ENCODE assay signal across 8 cellular contexts in the genomic region with DNA sequence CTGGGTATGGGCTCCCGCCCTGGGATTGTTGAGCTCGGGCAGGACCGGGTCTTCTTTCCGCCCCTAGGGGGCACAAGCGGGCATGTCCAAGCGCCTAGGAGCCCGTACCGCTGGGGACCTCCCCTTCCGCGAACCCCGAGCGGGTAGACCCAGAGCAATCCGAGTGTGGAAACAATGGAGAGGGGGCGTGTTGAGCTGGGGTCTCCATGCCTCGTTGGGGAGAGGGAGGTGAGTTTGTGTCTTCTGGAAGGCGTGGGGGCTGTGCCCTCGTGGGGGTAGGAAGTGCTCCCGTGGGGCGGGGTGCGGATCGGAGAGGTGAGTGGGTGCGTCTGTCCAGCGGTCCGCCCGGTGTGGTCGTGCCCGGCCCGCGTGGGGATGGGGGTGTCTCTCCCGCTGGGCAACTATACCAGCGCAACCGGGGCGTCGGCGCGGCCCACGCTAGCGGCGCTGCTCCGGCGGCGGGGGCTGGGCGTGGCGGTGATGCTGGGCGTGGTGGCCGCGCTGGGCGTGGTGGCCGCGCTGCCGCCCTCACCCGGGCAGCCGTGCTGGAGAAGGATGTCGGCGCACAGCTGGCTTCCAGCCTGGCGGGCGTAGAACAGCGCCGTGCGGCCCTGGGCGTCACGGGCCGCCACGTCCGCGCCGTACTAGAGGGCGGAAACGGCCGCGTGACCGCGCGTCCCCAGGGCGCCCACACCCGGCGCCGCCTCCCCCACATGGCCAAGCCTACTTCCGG. TPM values are rescaled to one million over a fixed set of nuclear protein-coding genes. Genes with fewer than 3 reads are reported as not detected.
DNase-seq lines count a peak whose midpoint lies in the region; ATAC-seq and TF ChIP-seq lines count a peak whose summit lies in the region.

No MANE protein-coding gene starts in this region.

- H3K4me1 ChIP-seq in hepatocyte (ENCODE audit: insufficient read depth), result peaks cover 6% of the 10 kb centered on the region

- TF ChIP-seq CTCF in astrocyte of the cerebellum (IDR thresholded peaks at IDR 0.05; ENCODE audit: low read depth, low read length, missing control alignments), result peak; percentile 87
- TF ChIP-seq CTCF in hepatocyte (IDR thresholded peaks at IDR 0.05; ENCODE audit: poor library complexity), result peak; percentile 65

- 6% methylated on average over 40 of the region's 79 CpGs for WGBS in hepatocyte (ENCODE audit: low lambda C conversion rate, missing lambda C conversion rate)

- no peaks in the 10 kb centered on the region for H3K9me3 ChIP-seq in hepatocyte (ENCODE audit: low read depth)

- CTCF ChIA-PET in HEK293T (lab: Yijun Ruan, JAX), result interaction anchor here (0.5 to 1.7 kb wide), 13 partner anchors 9 to 143 kb away, joined by 3 to 25 read pairs (median 4); partner anchors contain the start of gene PIP4K2C

- H3K36me3 ChIP-seq in hepatocyte (replicated peaks; ENCODE audit: insufficient read depth, low read depth), result no peaks in the 10 kb centered on the region

- ATAC-seq in GM19455 (IDR thresholded peaks at IDR 0.05; ENCODE audit: unreplicated experiment), result no peak
- ATAC-seq in HG03095 (IDR thresholded peaks at IDR 0.05; ENCODE audit: unreplicated experiment), result no peak

- H3K79me2 ChIP-seq in hepatocyte, result no peaks in the 10 kb centered on the region

- H4K20me1 ChIP-seq in hepatocyte (ENCODE audit: insufficient read depth, poor library complexity, severe bottlenecking), result no peaks in the 10 kb centered on the region

- peak overlapping the region; percentile 98 for H3K4me2 ChIP-seq in hepatocyte

- H3K27me3 ChIP-seq in hepatocyte, result peaks cover 69% of the 10 kb centered on the region

- H2AFZ ChIP-seq in hepatocyte, result peak overlapping the region; percentile 62

- POLR2A ChIA-PET in HEK293T (lab: Yijun Ruan, JAX), result interaction anchor here (0.5 to 2.9 kb wide), 12 partner anchors 8 to 206 kb away, joined by 3 to 29 read pairs (median 3); partner anchors contain the start of genes ARHGEF25, CDK4, DDIT3 and EEF1AKMT3

- no peaks in the 10 kb centered on the region for H3K9me2 ChIP-seq in hepatocyte (replicated peaks; ENCODE audit: insufficient read depth)

- no peak overlapping the region for H3K27ac ChIP-seq in hepatocyte

- in situ Hi-C loops in astrocyte of the cerebellum (cut with HindIII; ENCODE audit: low sequenced_read_pairs), result no loop called here

- DNase-seq in C1 segment of cervical spinal cord (lab: John Stamatoyannopoulos, UW) (peak in 9 of 14 donors; percentile 6 to 56 (median 32)), HEK293T (ENCODE audit: extremely low spot score) (peak; percentile 92), NCI-H526 (lab: John Stamatoyannopoulos, UW) (peak; percentile 76 to 95), astrocyte of the cerebellum (ENCODE audit: low read depth) (peak; percentile 47), hepatocyte (ENCODE audit: low spot score) (peak; percentile 88), pulmonary artery endothelial cell (ENCODE audit: low read depth, low spot score) (peak; percentile 59)

- H3K4me3 ChIP-seq in astrocyte of the cerebellum (ENCODE audit: low read depth, low read length) (peak overlapping the region; percentile 72), hepatocyte (peak overlapping the region; percentile 60)

TF ChIP-seq in HEK293T, 16 proteins besides CTCF, POLR2A, EP300 and RAD21:
- TF ChIP-seq ELF4 (IDR thresholded peaks at IDR 0.05) (no peak), L3MBTL2 (conservative IDR thresholded peaks at IDR 0.05) (peak; percentile 34; the same call in 1 of the 2 replicates)

RNA-seq across cellular contexts. Expression of gene AGAP2, which starts 12.2 kb away (rescaled TPM):
- total RNA-seq in hepatocyte (0.33 and 0.76 TPM in 2 replicates), pulmonary artery endothelial cell (0.07 and 0.11 TPM in 2 replicates)
- polyA plus RNA-seq in hepatocyte, result 0.04 TPM in 2 replicates

RNA-seq across cellular contexts. Expression of gene TSPAN31, which starts 18.5 kb away (rescaled TPM):
- total RNA-seq in hepatocyte (77.6 and 81.3 TPM in 2 replicates), pulmonary artery endothelial cell (37.7 and 48.0 TPM in 2 replicates)
- polyA plus RNA-seq in hepatocyte, result 54.9 and 69.2 TPM in 2 replicates

RNA-seq across cellular contexts. Expression of gene CDK4, which starts 25.8 kb away (rescaled TPM):
- 306 and 339 TPM in 2 replicates for total RNA-seq in hepatocyte
- 308 and 315 TPM in 2 replicates for polyA plus RNA-seq in hepatocyte
- 139 and 181 TPM in 2 replicates for total RNA-seq in pulmonary artery endothelial cell

RNA-seq across cellular contexts. Expression of gene MARCHF9, which starts 28.6 kb away (rescaled TPM):
- total RNA-seq in hepatocyte (14.6 and 16.9 TPM in 2 replicates), pulmonary artery endothelial cell (3.9 and 5.3 TPM in 2 replicates)
- 13.6 and 14.8 TPM in 2 replicates for polyA plus RNA-seq in hepatocyte

RNA-seq across cellular contexts. Expression of gene OS9, which starts 32.4 kb away (rescaled TPM):
- total RNA-seq in hepatocyte (303 and 366 TPM in 2 replicates), pulmonary artery endothelial cell (194 and 222 TPM in 2 replicates)
- polyA plus RNA-seq in hepatocyte, result 243 and 250 TPM in 2 replicates

Comparison
In these comparisons a context has a peak if more than half of its experiments do, and no peak if none do; other contexts are left out.
1. DNase-seq: peak in every context shown above with its lines; median percentile 92 in HEK293T; 88 in hepatocyte; 86 in NCI-H526; 59 in pulmonary artery endothelial cell; 47 in astrocyte of the cerebellum; 32 in C1 segment of cervical spinal cord.